16 cellular contexts compared by ENCODE assay signal in genomic region chr6:30005482-30005881, GRCh38. TPM values are rescaled to one million over a fixed set of nuclear protein-coding genes. Genes with fewer than 3 reads are reported as not detected.
DNase-seq lines count a peak whose midpoint lies in the region; ATAC-seq and TF ChIP-seq lines count a peak whose summit lies in the region.
"Had no signal": no experiment of that assay in that cellular context is flagged by ENCODE, and none has a peak within 500 bp of the region (broad histone marks: within the 10 kb centered on the region; RNA-seq: fewer than 3 reads in every experiment).

No MANE protein-coding gene starts in this region.

- no peak overlapping the region for H3K9ac ChIP-seq in Karpas-422 (ENCODE audit: low read length)

- intact Hi-C loops in activated CD4-positive, alpha-beta T cell treated with anti-CD3 and anti-CD28 coated beads for 36 hours (cut with DNase I, micrococcal nuclease), result no loop called here
- intact Hi-C loops in sciatic nerve (cut with DNase I), result loop anchor here (5.0 kb wide), 1 partner anchor 153 kb away; no protein-coding TSS in a partner anchor

- H3K9me2 ChIP-seq in Karpas-422 (replicated peaks; ENCODE audit: insufficient read depth, low read length), result no peaks in the 10 kb centered on the region

- H3K27ac Mint-ChIP-seq in activated CD4-positive, alpha-beta T cell treated with anti-CD3 and anti-CD28 coated beads for 36 hours, result no peak overlapping the region
- no peak overlapping the region for H3K27ac Mint-ChIP-seq in IgD-negative memory B cell
- H3K27ac Mint-ChIP-seq in brain, result no peak overlapping the region
- H3K27ac Mint-ChIP-seq in osteocyte (ENCODE audit: unreplicated experiment), result no peak overlapping the region
- H3K27ac Mint-ChIP-seq: activated CD4-positive, alpha-beta T cell treated with anti-CD3 and anti-CD28 coated beads, Interleukin-2, amount 10 ng/mL, durations not matched to agents 7 days and 5 days had no signal

- H3K36me3 ChIP-seq in Karpas-422 (ENCODE audit: insufficient read depth, low read length), result no peaks in the 10 kb centered on the region

- peak overlapping the region; percentile 53 for H3K4me3 Mint-ChIP-seq in activated CD4-positive, alpha-beta T cell treated with anti-CD3 and anti-CD28 coated beads for 36 hours
- peak overlapping the region; percentile 64 to 89 (median 79) for H3K4me3 Mint-ChIP-seq in IgD-negative memory B cell
- H3K4me3 Mint-ChIP-seq in brain, result peak overlapping the region in 4 of 5 experiments; percentile 50 to 76 (median 72)
- peak overlapping the region; percentile 70 for H3K4me3 Mint-ChIP-seq in osteocyte (ENCODE audit: unreplicated experiment)
- H3K4me3 Mint-ChIP-seq: activated CD4-positive, alpha-beta T cell treated with anti-CD3 and anti-CD28 coated beads, Interleukin-2, amount 10 ng/mL, durations not matched to agents 7 days and 5 days had no signal

- H4K20me1 ChIP-seq in Karpas-422 (ENCODE audit: insufficient read depth, low read depth, low read length), result no peaks in the 10 kb centered on the region

- H3K27me3 Mint-ChIP-seq in activated CD4-positive, alpha-beta T cell treated with anti-CD3 and anti-CD28 coated beads for 36 hours, result peaks cover 29% of the 10 kb centered on the region
- peaks cover 29% of the 10 kb centered on the region for H3K27me3 Mint-ChIP-seq in IgD-negative memory B cell
- peaks cover 68% of the 10 kb centered on the region for H3K27me3 Mint-ChIP-seq in brain
- H3K27me3 Mint-ChIP-seq in osteocyte (ENCODE audit: unreplicated experiment), result peaks cover 36% of the 10 kb centered on the region

- H3K4me1 ChIP-seq in Karpas-422 (ENCODE audit: low read length), result no peaks in the 10 kb centered on the region

- no peaks in the 10 kb centered on the region for H3K9me3 Mint-ChIP-seq in activated CD4-positive, alpha-beta T cell treated with anti-CD3 and anti-CD28 coated beads for 36 hours (ENCODE audit: low read depth)
- no peaks in the 10 kb centered on the region for H3K9me3 Mint-ChIP-seq in IgD-negative memory B cell
- no peaks in the 10 kb centered on the region for H3K9me3 Mint-ChIP-seq in brain
- H3K9me3 Mint-ChIP-seq in osteocyte (ENCODE audit: unreplicated experiment), result no peaks in the 10 kb centered on the region
- H3K9me3 Mint-ChIP-seq: activated CD4-positive, alpha-beta T cell treated with anti-CD3 and anti-CD28 coated beads, Interleukin-2, amount 10 ng/mL, durations not matched to agents 7 days and 5 days had no signal

- TF ChIP-seq CTCF in brain (conservative IDR thresholded peaks at IDR 0.05), result no peak
- TF ChIP-seq CTCF in osteocyte (IDR thresholded peaks at IDR 0.05), result no peak

- H3K4me3 ChIP-seq in Karpas-422 (ENCODE audit: low read length), result no peak overlapping the region
- H3K4me3 ChIP-seq: GM12878 had no signal

- no peaks in the 10 kb centered on the region for H3K79me2 ChIP-seq in Karpas-422 (ENCODE audit: low read length)

- CTCF ChIA-PET in activated CD4-positive, alpha-beta T cell treated with anti-CD3 and anti-CD28 coated beads for 36 hours (lab: Charles Lee), result interaction anchor here (0.7 kb wide), 1 partner anchor 39 kb away, joined by 3 read pairs; no protein-coding TSS in a partner anchor

- H3K9me3 ChIP-seq in Karpas-422 (ENCODE audit: low read length), result no peaks in the 10 kb centered on the region

- H2AFZ ChIP-seq in Karpas-422 (ENCODE audit: low read length), result no peak overlapping the region

- POLR2A ChIA-PET in activated CD4-positive, alpha-beta T cell treated with anti-CD3 and anti-CD28 coated beads for 36 hours (lab: Charles Lee), result interaction anchor here (0.6 to 0.7 kb wide), 2 partner anchors 19 to 20 kb away, joined by 3 to 5 read pairs; no protein-coding TSS in a partner anchor

- DNase-seq in activated CD4-positive, alpha-beta T cell treated with anti-CD3 and anti-CD28 coated beads for 36 hours, result no peak
- no peak for DNase-seq in activated CD4-positive, alpha-beta T cell treated with anti-CD3 and anti-CD28 coated beads for 4 hours
- DNase-seq in osteocyte (ENCODE audit: extremely low spot score, unreplicated experiment) (no peak), sciatic nerve (ENCODE audit: low spot score) (no peak), Karpas-422 (no peak)
- DNase-seq: activated CD4-positive, alpha-beta T cell treated with anti-CD3 and anti-CD28 coated beads, Interleukin-2, amount 10 ng/mL, durations not matched to agents 7 days and 5 days; COR-L47; cortex of kidney; NCI-H1092 treated with DMSO at 0.1 percent for 48 hours; NCI-H2171 treated with DMSO at 0.1 percent for 48 hours; stimulated activated CD4-positive, alpha-beta T cell treated with anti-CD3 and anti-CD28 coated beads, Interleukin-4, amount 100 ng/mL, for 4 hours had no signal

- no peak overlapping the region for H3K27ac ChIP-seq in Karpas-422 (ENCODE audit: low read length)
- H3K27ac ChIP-seq: RWPE1 had no signal

- H3K36me3 Mint-ChIP-seq in activated CD4-positive, alpha-beta T cell treated with anti-CD3 and anti-CD28 coated beads for 36 hours (ENCODE audit: low read depth), result peaks cover 13% of the 10 kb centered on the region
- H3K36me3 Mint-ChIP-seq in IgD-negative memory B cell (peaks cover 9% of the 10 kb centered on the region), brain (peaks cover 16% of the 10 kb centered on the region), osteocyte (ENCODE audit: unreplicated experiment) (peaks cover 2% of the 10 kb centered on the region)

- peaks cover 13% of the 10 kb centered on the region for H3K4me1 Mint-ChIP-seq in activated CD4-positive, alpha-beta T cell treated with anti-CD3 and anti-CD28 coated beads for 36 hours
- H3K4me1 Mint-ChIP-seq in IgD-negative memory B cell (peaks cover 4 to 10% (median 8%) of the 10 kb centered on the region in 3 donors), brain (peaks cover 14% of the 10 kb centered on the region), osteocyte (ENCODE audit: unreplicated experiment) (peaks cover 19% of the 10 kb centered on the region)

- no peaks in the 10 kb centered on the region for H3K27me3 ChIP-seq in Karpas-422 (ENCODE audit: low read length)

- H3K4me2 ChIP-seq in Karpas-422 (ENCODE audit: low read depth, low read length, poor library complexity, severe bottlenecking), result no peak overlapping the region

- no peak for ATAC-seq in activated CD4-positive, alpha-beta T cell treated with anti-CD3 and anti-CD28 coated beads for 36 hours
- ATAC-seq in activated CD4-positive, CD25-positive, alpha-beta regulatory T cell treated with anti-CD3 and anti-CD28 coated beads, Interleukin-2, amount 50 U/mL, for 24 hours, result no peak
- ATAC-seq in sciatic nerve, result no peak
- ATAC-seq: GM12878 had no signal

RNA-seq across cellular contexts. Expression of gene POLR1H, which starts 55.6 kb away (rescaled TPM):
- total RNA-seq in activated CD4-positive, alpha-beta T cell treated with anti-CD3 and anti-CD28 coated beads for 36 hours, result 10 to 100 TPM; 38.2 to 65.0 TPM
- polyA plus RNA-seq in IgD-negative memory B cell, result 84.4 TPM
- 42.2 TPM for polyA plus RNA-seq in brain (ENCODE audit: insufficient read depth, low read depth, low replicate concordance)
- total RNA-seq in osteocyte, result 20.1 and 20.4 TPM in 2 replicates
- total RNA-seq in sciatic nerve, result 16.6 TPM
- 64.3 and 85.1 TPM in 2 replicates for total RNA-seq in Karpas-422 (2014; rRNA removed; shearing (Covaris generic); ENCODE audit: low replicate concordance)
